In genomic region chr16:70800798-70801480, GRCh38 we compare ENCODE assay signal across 8 cellular contexts. TPM values are rescaled to one million over a fixed set of nuclear protein-coding genes. Genes with fewer than 3 reads are reported as not detected.
DNase-seq lines count a peak whose midpoint lies in the region; ATAC-seq and TF ChIP-seq lines count a peak whose summit lies in the region.

VAC14 (minus strand) TSS chr16:70801158; CDS start chr16:70800900, 258 bp downstream.

- peaks cover 4% of the 10 kb centered on the region for H3K9me3 Mint-ChIP-seq in activated B cell treated with CpG ODN at 0.5 μM for 24 hours

- POLR2A ChIA-PET in activated B cell treated with CpG ODN at 0.5 μM for 24 hours (lab: Charles Lee), result interaction anchor here (0.5 to 2.5 kb wide), 4 partner anchors 25 to 764 kb away, joined by 4 to 7 read pairs (median 4); partner anchors contain the start of gene CMTR2

- intact Hi-C loops in activated B cell treated with CpG ODN at 0.5 μM for 24 hours (cut with micrococcal nuclease), result loop anchor here (1.0 to 10.0 kb wide), 3 partner anchors 64 to 1294 kb away; partner anchors contain the start of genes CMTR2, DHX38 and TXNL4B

- peak within 1 kb of the TSS; percentile 90 for H3K27ac Mint-ChIP-seq in activated B cell treated with CpG ODN at 0.5 μM for 24 hours

- H3K36me3 Mint-ChIP-seq in activated B cell treated with CpG ODN at 0.5 μM for 24 hours (ENCODE audit: low read depth), result peaks cover 27% of the 10 kb centered on the region

- peaks cover 2% of the 10 kb centered on the region for H3K27me3 Mint-ChIP-seq in activated B cell treated with CpG ODN at 0.5 μM for 24 hours

- H3K4me3 Mint-ChIP-seq in activated B cell treated with CpG ODN at 0.5 μM for 24 hours, result peak within 1 kb of the TSS; percentile 92

- H3K4me1 Mint-ChIP-seq in activated B cell treated with CpG ODN at 0.5 μM for 24 hours, result peaks cover 34% of the 10 kb centered on the region

- DNase-seq in AG08395 (ENCODE audit: low spot score) (peak; percentile 95), NCI-H345 (lab: John Stamatoyannopoulos, UW) (peak; percentile 91), activated B cell treated with CpG ODN at 0.5 μM for 24 hours (peak; percentile 98), inferior parietal cortex (ENCODE audit: extremely low spot score) (peak; percentile 93)
- DNase-seq in central memory CD4-positive, alpha-beta T cell, result peak; percentile 97
- DNase-seq in stimulated activated CD4-positive, alpha-beta T cell treated with anti-CD3 and anti-CD28 coated beads, Interleukin-12 subunit alpha, Interleukin-12 subunit beta, amount 100 ng/mL, for 24 hours (ENCODE audit: low read depth in 2 of 2), result peak; percentile 92 to 97

- CTCF ChIA-PET in activated B cell treated with CpG ODN at 0.5 μM for 24 hours (lab: Charles Lee), result no interaction called here

- TF ChIP-seq CTCF in activated B cell treated with CpG ODN at 0.5 μM for 24 hours (IDR thresholded peaks at IDR 0.05), result no peak

- ATAC-seq in GM19023 (IDR thresholded peaks at IDR 0.05; ENCODE audit: unreplicated experiment) (peak; percentile 96), HG03196 (IDR thresholded peaks at IDR 0.05; ENCODE audit: unreplicated experiment) (peak; percentile 93), activated B cell treated with CpG ODN at 0.5 μM for 24 hours (ENCODE audit: low read depth) (peak; percentile 97)

RNA-seq across cellular contexts. Expression of gene VAC14, which starts in this region (rescaled TPM):
- 47.8 and 53.4 TPM in 2 replicates for total RNA-seq in activated B cell treated with CpG ODN at 0.5 μM for 24 hours

Comparison
In these comparisons a context has a peak if more than half of its experiments do, and no peak if none do; other contexts are left out.
1. Peak in every context shown above with its lines: DNase-seq and ATAC-seq.